In the genomic region with DNA sequence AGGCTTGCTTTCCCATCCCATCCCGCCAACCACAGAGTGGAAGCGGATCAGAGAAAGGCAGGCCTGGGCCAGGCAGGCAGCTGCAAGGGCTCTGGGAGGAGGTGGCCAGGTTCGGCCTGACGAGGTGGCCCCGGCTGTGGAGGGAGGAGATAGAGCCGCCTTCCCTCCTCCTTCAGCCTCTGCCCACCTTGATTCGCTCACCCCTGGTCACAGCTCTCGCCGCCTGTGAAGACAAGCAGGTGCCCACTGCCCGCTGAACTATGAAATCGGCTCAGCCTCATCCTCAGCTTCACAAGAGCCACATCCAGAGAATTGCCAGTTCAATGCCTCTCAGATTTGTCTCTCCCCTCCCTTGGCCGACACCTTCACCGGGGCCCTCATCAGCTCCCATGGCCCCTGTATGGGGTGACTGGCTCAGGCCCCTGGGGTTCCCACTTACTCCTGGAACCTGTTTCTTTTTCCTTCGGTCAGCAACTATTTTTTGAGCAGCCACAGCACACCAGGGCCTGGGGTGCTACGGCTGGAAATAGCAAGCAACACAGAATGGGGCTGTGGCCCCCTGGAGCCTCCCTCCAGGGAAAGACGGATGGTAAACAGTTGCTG, we compare ENCODE assay signal across 22 cellular contexts.
A peak's percentile ranks its signal among the peaks of the same experiment; 100 is the strongest.
DNase-seq lines count a peak whose midpoint lies in the region; ATAC-seq, FAIRE-seq and TF ChIP-seq lines count a peak whose summit lies in the region.
"Had no signal": no experiment of that assay in that cellular context is flagged by ENCODE, and none has a peak within 500 bp of the region (broad histone marks: within the 10 kb centered on the region; RNA-seq: fewer than 3 reads in every experiment).

No MANE protein-coding gene starts in this region.

- peaks cover 0 to 5% (median 4%) of the 10 kb centered on the region in 5 donors for H3K27me3 Mint-ChIP-seq in naive thymus-derived CD4-positive, alpha-beta T cell

- H3K27ac ChIP-seq in naive thymus-derived CD4-positive, alpha-beta T cell (ENCODE audit: low read depth, low read length) = no peak overlapping the region
- H3K27ac ChIP-seq: C4-2B had no signal

- CTCF ChIA-PET in naive thymus-derived CD4-positive, alpha-beta T cell (lab: Charles Lee) = no interaction called here

- FAIRE-seq in GM12892 (lab: Jason Lieb, UNC) = no peak
- FAIRE-seq: GM12878, GM19239, HTR-8/SVneo had no signal

- DNase-seq in H7 (peak; percentile 41), ecto neural progenitor cell (ENCODE audit: low spot score) (peak; percentile 42), mesenteric fat pad (ENCODE audit: low spot score) (peak; percentile 30), GM12892 (ENCODE audit: insufficient read length) (no peak), DMS53 (lab: John Stamatoyannopoulos, UW) (no peak)
- DNase-seq in stimulated activated effector memory CD8-positive, alpha-beta T cell treated with anti-CD3 and anti-CD28 coated beads, Interleukin-12 subunit alpha, Interleukin-12 subunit beta, amount 100 ng/mL, for 72 hours (ENCODE audit: low spot score in 2 of 2) = no peak
- DNase-seq in naive thymus-derived CD4-positive, alpha-beta T cell = no peak
- DNase-seq: DMS 273 treated with DMSO at 0.1 percent for 48 hours, IMR-90, NCI-H1417, NCI-H187, NCI-H2107, NCI-H510A, NCI-H748 treated with DMSO at 0.1 percent for 48 hours, RPMI8226, SIG-M5 had no signal

- TF ChIP-seq POLR2A in GM12892 (IDR thresholded peaks at IDR 0.05; ENCODE audit: low read depth, low read length) = no peak

- peaks cover 6% of the 10 kb centered on the region for H3K4me1 Mint-ChIP-seq in stimulated activated effector memory CD8-positive, alpha-beta T cell treated with anti-CD3 and anti-CD28 coated beads, Interleukin-12 subunit alpha, Interleukin-12 subunit beta, amount 100 ng/mL, for 72 hours
- H3K4me1 Mint-ChIP-seq in naive thymus-derived CD4-positive, alpha-beta T cell = peaks cover 0 to 5% (median 0%) of the 10 kb centered on the region in 7 donors

- no peaks in the 10 kb centered on the region for H3K9me3 Mint-ChIP-seq in stimulated activated effector memory CD8-positive, alpha-beta T cell treated with anti-CD3 and anti-CD28 coated beads, Interleukin-12 subunit alpha, Interleukin-12 subunit beta, amount 100 ng/mL, for 72 hours
- H3K9me3 Mint-ChIP-seq in naive thymus-derived CD4-positive, alpha-beta T cell = peaks cover 0 to 2% (median 0%) of the 10 kb centered on the region in 11 donors
- H3K9me3 Mint-ChIP-seq: GM23338 had no signal

- H3K27ac Mint-ChIP-seq in stimulated activated effector memory CD8-positive, alpha-beta T cell treated with anti-CD3 and anti-CD28 coated beads, Interleukin-12 subunit alpha, Interleukin-12 subunit beta, amount 100 ng/mL, for 72 hours = no peak overlapping the region
- H3K27ac Mint-ChIP-seq in naive thymus-derived CD4-positive, alpha-beta T cell = no peak overlapping the region
- H3K27ac Mint-ChIP-seq: GM23338 had no signal

- H3K4me3 Mint-ChIP-seq in stimulated activated effector memory CD8-positive, alpha-beta T cell treated with anti-CD3 and anti-CD28 coated beads, Interleukin-12 subunit alpha, Interleukin-12 subunit beta, amount 100 ng/mL, for 72 hours = no peak overlapping the region
- no peak overlapping the region for H3K4me3 Mint-ChIP-seq in naive thymus-derived CD4-positive, alpha-beta T cell
- H3K4me3 Mint-ChIP-seq: GM23338 had no signal

- POLR2A ChIA-PET in naive thymus-derived CD4-positive, alpha-beta T cell (lab: Charles Lee) = no interaction called here

- intact Hi-C loops in naive thymus-derived CD4-positive, alpha-beta T cell (cut with micrococcal nuclease) = no loop called here

- H3K4me1 ChIP-seq in naive thymus-derived CD4-positive, alpha-beta T cell (ENCODE audit: control insufficient read depth in 2 of 2, insufficient read depth in 2 of 2, low read length in 2 of 2) = no peaks in the 10 kb centered on the region

- no peaks in the 10 kb centered on the region for H3K36me3 ChIP-seq in H7 (replicated peaks; ENCODE audit: control insufficient read depth, insufficient read depth, low read length)
- H3K36me3 ChIP-seq in naive thymus-derived CD4-positive, alpha-beta T cell (ENCODE audit: control insufficient read depth in 2 of 3, insufficient read depth in 3 of 3, low read length in 3 of 3) = no peaks in the 10 kb centered on the region

- peak; percentile 17 for ATAC-seq in stimulated activated effector memory CD8-positive, alpha-beta T cell treated with anti-CD3 and anti-CD28 coated beads, Interleukin-12 subunit alpha, Interleukin-12 subunit beta, amount 100 ng/mL, for 72 hours
- no peak for ATAC-seq in naive thymus-derived CD4-positive, alpha-beta T cell
- ATAC-seq: GM12878, GM23338, SK-N-SH treated with all-trans-retinoic acid at 6 μM for 48 hours had no signal

- H3K27me3 ChIP-seq in H7 (ENCODE audit: control insufficient read depth, insufficient read depth, low read length) = no peaks in the 10 kb centered on the region; the same call in 1 of the 2 replicates
- no peaks in the 10 kb centered on the region for H3K27me3 ChIP-seq in naive thymus-derived CD4-positive, alpha-beta T cell (ENCODE audit: control insufficient read depth in 2 of 2, insufficient read depth in 2 of 2, low read length in 2 of 2)

- H3K4me3 ChIP-seq in H7 (ENCODE audit: insufficient read depth, low read depth, low read length) = no peak overlapping the region
- H3K4me3 ChIP-seq in naive thymus-derived CD4-positive, alpha-beta T cell (ENCODE audit: low read length) = no peak overlapping the region
- H3K4me3 ChIP-seq: GM12878, GM23338 had no signal

- no peaks in the 10 kb centered on the region for H3K9me3 ChIP-seq in naive thymus-derived CD4-positive, alpha-beta T cell (ENCODE audit: control insufficient read depth in 2 of 3, low read length in 3 of 3)

- H3K36me3 Mint-ChIP-seq in stimulated activated effector memory CD8-positive, alpha-beta T cell treated with anti-CD3 and anti-CD28 coated beads, Interleukin-12 subunit alpha, Interleukin-12 subunit beta, amount 100 ng/mL, for 72 hours = no peaks in the 10 kb centered on the region
- no peaks in the 10 kb centered on the region for H3K36me3 Mint-ChIP-seq in naive thymus-derived CD4-positive, alpha-beta T cell

Comparison
In these comparisons a context has a peak if more than half of its experiments do, and no peak if none do; other contexts are left out.
1. DNase-seq: peak in H7 (single experiment), ecto neural progenitor cell (single experiment) and mesenteric fat pad (single experiment); none in stimulated activated effector memory CD8-positive, alpha-beta T cell treated with anti-CD3 and anti-CD28 coated beads, Interleukin-12 subunit alpha, Interleukin-12 subunit beta, amount 100 ng/mL, for 72 hours (0 of 2), GM12892 (single experiment), naive thymus-derived CD4-positive, alpha-beta T cell (0 of 9) and DMS53 (single experiment).